Comparison of ENCODE assay signal across 26 cellular contexts in the genomic region with DNA sequence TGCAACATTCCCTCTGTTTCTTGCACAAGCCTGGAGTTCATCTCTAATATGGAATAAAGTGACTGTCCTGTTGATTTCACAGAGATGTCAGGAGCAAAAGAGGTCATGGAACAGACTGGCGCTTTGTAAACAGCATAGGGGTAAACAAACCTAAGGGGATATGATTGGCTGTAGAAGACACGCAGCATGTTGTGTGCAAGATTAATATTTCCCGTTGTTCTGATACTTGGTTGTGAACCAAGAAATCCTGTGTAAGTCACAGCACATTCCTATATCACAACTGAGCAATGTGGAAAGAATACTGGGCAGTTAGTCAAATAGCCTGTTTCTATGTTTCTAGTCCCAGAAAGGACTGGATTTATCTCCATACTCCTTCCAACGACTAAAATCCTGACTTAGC. TPM values are rescaled to one million over a fixed set of nuclear protein-coding genes. Genes with fewer than 3 reads are reported as not detected.
DNase-seq lines count a peak whose midpoint lies in the region; ATAC-seq, FAIRE-seq and TF ChIP-seq lines count a peak whose summit lies in the region.
"Had no signal": no experiment of that assay in that cellular context is flagged by ENCODE, and none has a peak within 500 bp of the region (broad histone marks: within the 10 kb centered on the region; RNA-seq: fewer than 3 reads in every experiment).

No MANE protein-coding gene starts in this region.

- H3K9ac ChIP-seq in liver (ENCODE audit: low read depth in 1 of 2, low read length in 2 of 2): no peak overlapping the region
- no peak overlapping the region for H3K9ac ChIP-seq in HepG2 (ENCODE audit: insufficient read depth, low read depth, low read length)
- H3K9ac ChIP-seq in GM12878 (ENCODE audit: control insufficient read depth, insufficient read depth, low read length): no peak overlapping the region
- H3K9ac ChIP-seq: KMS-11 had no signal

- H4K20me1 ChIP-seq in HepG2 (ENCODE audit: insufficient read depth, low read length) (no peaks in the 10 kb centered on the region), GM12878 (ENCODE audit: control insufficient read depth, insufficient read depth) (no peaks in the 10 kb centered on the region)

- POLR2A ChIA-PET in HepG2 (lab: Yijun Ruan, JAX) (no interaction called here), GM12878 (lab: Charles Lee) (no interaction called here)

- H3K27me3 ChIP-seq in liver (ENCODE audit: control insufficient read depth in 4 of 4, insufficient read depth in 4 of 4, low read length in 3 of 4): peaks cover 0 to 12% (median 2%) of the 10 kb centered on the region in 4 donors
- H3K27me3 ChIP-seq in HepG2 (ENCODE audit: control insufficient read depth in 1 of 2, insufficient read depth in 2 of 2, low read length in 2 of 2): peaks cover 1 to 17% of the 10 kb centered on the region in 2 experiments; a peak in 3 of 5 replicates
- no peaks in the 10 kb centered on the region for H3K27me3 ChIP-seq in GM12878 (replicated peaks in 1 of 2; ENCODE audit: control insufficient read depth in 2 of 2, insufficient read depth in 2 of 2, low read length in 1 of 2)
- H3K27me3 ChIP-seq: vagina had no signal

- BruUV-seq in HepG2 (replicated peaks; lab: Mats Ljungman, UMichigan): no TSS peak
- BruUV-seq in GM12878 (replicated peaks; lab: Mats Ljungman, UMichigan): no TSS peak

- H3K27ac Mint-ChIP-seq in immature natural killer cell: no peak overlapping the region
- no peak overlapping the region for H3K27ac Mint-ChIP-seq in stimulated activated naive CD8-positive, alpha-beta T cell treated with anti-CD3 and anti-CD28 coated beads, Interleukin-15, amount 100 ng/mL, for 72 hours
- H3K27ac Mint-ChIP-seq: T-cell had no signal

- 30% methylated on average over 4 of the region's 4 CpGs for WGBS in liver
- WGBS in HepG2 (ENCODE audit: low lambda C conversion rate): 32% methylated on average over 4 of the region's 4 CpGs
- 56% methylated on average over 4 of the region's 4 CpGs for WGBS in GM12878 (ENCODE audit: insufficient coverage, insufficient replicate concordance, low lambda C conversion rate, missing lambda C conversion rate)

- TF ChIP-seq RAD21 in liver (IDR thresholded peaks at IDR 0.05) (no peak), HepG2 (CRISPR knock-in tag; IDR thresholded peaks at IDR 0.05) (no peak), GM12878 (IDR thresholded peaks at IDR 0.05; ENCODE audit: insufficient read depth, low read depth, low read length) (no peak)

- H3K36me3 Mint-ChIP-seq in immature natural killer cell: peaks cover 0 to 4% (median 0%) of the 10 kb centered on the region in 3 donors
- H3K36me3 Mint-ChIP-seq: T-cell had no signal

- RAD21 ChIA-PET in GM12878 (lab: Charles Lee; ENCODE audit: unreplicated experiment): no interaction called here

- in situ Hi-C loops in HepG2 (cut with HindIII; ENCODE audit: extremely low pct_ligation_motif_present, low pct_unique_long_range_greater_than_20kb) (no loop called here), GM12878 (cut with MboI) (no loop called here)

- H3K4me1 ChIP-seq in liver (ENCODE audit: control insufficient read depth in 4 of 4, insufficient read depth in 4 of 4, low read length in 3 of 4) (peaks cover 0 to 4% (median 0%) of the 10 kb centered on the region in 4 donors), HepG2 (ENCODE audit: insufficient read depth, low read length) (no peaks in the 10 kb centered on the region), GM12878 (ENCODE audit: control insufficient read depth, insufficient read depth, low read length) (peaks cover 5% of the 10 kb centered on the region)

- H3K27me3 Mint-ChIP-seq in immature natural killer cell (ENCODE audit: low read depth in 3 of 3): peaks cover 0 to 30% (median 8%) of the 10 kb centered on the region in 3 donors
- peaks cover 49% of the 10 kb centered on the region for H3K27me3 Mint-ChIP-seq in stimulated activated naive CD8-positive, alpha-beta T cell treated with anti-CD3 and anti-CD28 coated beads, Interleukin-15, amount 100 ng/mL, for 72 hours

- peaks cover 0 to 6% (median 0%) of the 10 kb centered on the region in 6 donors for H3K9me3 Mint-ChIP-seq in immature natural killer cell
- H3K9me3 Mint-ChIP-seq in stimulated activated naive CD8-positive, alpha-beta T cell treated with anti-CD3 and anti-CD28 coated beads, Interleukin-15, amount 100 ng/mL, for 72 hours: no peaks in the 10 kb centered on the region
- H3K9me3 Mint-ChIP-seq: T-cell had no signal

- TF ChIP-seq EP300 in HepG2 (IDR thresholded peaks at IDR 0.05; ENCODE audit: low read depth in 2 of 2, low read length in 2 of 2) (no peak), HepG2 (CRISPR knock-in tag; IDR thresholded peaks at IDR 0.05; ENCODE audit: borderline replicate concordance) (no peak), GM12878 (IDR thresholded peaks at IDR 0.05; ENCODE audit: borderline replicate concordance in 1 of 2, control insufficient read depth in 1 of 2, low read depth in 2 of 2, low read length in 2 of 2) (no peak)

- no peak overlapping the region for H3K4me3 ChIP-seq in liver (ENCODE audit: low read depth in 1 of 3, low read length in 3 of 3)
- no peak overlapping the region for H3K4me3 ChIP-seq in HepG2 (replicated peaks in 1 of 3; ENCODE audit: insufficient read depth in 1 of 3, low read depth in 2 of 3, low read length in 3 of 3)
- 0 out of 2 replicates have a peak overlapping the region, but pooled peaks have one; percentile 17 for H3K4me3 ChIP-seq in GM12878
- H3K4me3 ChIP-seq: esophagus squamous epithelium, lung, vagina had no signal

- no peak for TF ChIP-seq POLR2A in HepG2 (IDR thresholded peaks at IDR 0.05; ENCODE audit: insufficient read depth in 1 of 2, low read depth in 2 of 2, low read length in 2 of 2)
- no peak for TF ChIP-seq POLR2A in GM12878 (IDR thresholded peaks at IDR 0.05; ENCODE audit: low read depth, low read length)

- SMC1A ChIA-PET in GM12878 (lab: Charles Lee; ENCODE audit: uncharacterized antibody, unreplicated experiment): no interaction called here

- H2AFZ ChIP-seq in HepG2 (ENCODE audit: low read length) (no peak overlapping the region), GM12878 (ENCODE audit: control insufficient read depth, low read depth, low read length) (no peak overlapping the region)

- no peak for FAIRE-seq in HepG2 (lab: Jason Lieb, UNC)
- no peak for FAIRE-seq in GM12878 (lab: Jason Lieb, UNC)
- FAIRE-seq: A204.1, G401.6 had no signal

- H3K27ac ChIP-seq in liver (ENCODE audit: low read depth in 1 of 2, low read length in 2 of 2) (no peak overlapping the region), HepG2 (ENCODE audit: extremely low read length, insufficient read depth, low read length) (no peak overlapping the region), GM12878 (ENCODE audit: control insufficient read depth, insufficient read depth) (peak overlapping the region; percentile 4; the same call in 1 of the 2 replicates)
- H3K27ac ChIP-seq: heart right ventricle, KMS-11, vagina had no signal

- DNase-seq in HepG2 (ENCODE audit: low spot score) (no peak), GM12878 (ENCODE audit: low read depth, low spot score) (no peak), iris pigment epithelial cell (ENCODE audit: low read depth) (peak; percentile 74), immature natural killer cell (no peak), SK-N-DZ (ENCODE audit: low spot score) (no peak)
- no peak for DNase-seq in stimulated activated naive CD8-positive, alpha-beta T cell treated with anti-CD3 and anti-CD28 coated beads, Interleukin-15, amount 100 ng/mL, for 72 hours
- DNase-seq: activated CD4-positive, alpha-beta T cell treated with anti-CD3 and anti-CD28 coated beads, Interleukin-2, amount 50 U/mL, for 1 hour; activated effector memory CD4-positive, alpha-beta T cell treated with anti-CD3 and anti-CD28 coated beads, Interleukin-2, amount 50 U/mL, for 16 hours; effector memory CD4-positive, alpha-beta T cell; esophagus squamous epithelium; heart right ventricle; NCI-H2029; NCI-H345; PC-3; retina; SIG-M5; stimulated activated CD8-positive, alpha-beta memory T cell treated with anti-CD3 and anti-CD28 coated beads, Interleukin-4, amount 100 ng/mL, for 48 hours; T-cell had no signal

- ATAC-seq in HepG2 (no peak), GM12878 (no peak), GM18511 (IDR thresholded peaks at IDR 0.05; ENCODE audit: unreplicated experiment) (no peak)
- no peak for ATAC-seq in stimulated activated naive CD8-positive, alpha-beta T cell treated with anti-CD3 and anti-CD28 coated beads, Interleukin-15, amount 100 ng/mL, for 72 hours
- ATAC-seq: heart right ventricle, PC-3, T-cell had no signal

- H3K79me2 ChIP-seq in HepG2 (ENCODE audit: insufficient read depth, low read length) (no peaks in the 10 kb centered on the region), GM12878 (ENCODE audit: control insufficient read depth, insufficient read depth, low read length) (peaks cover 15% of the 10 kb centered on the region)

- H3K9me3 ChIP-seq in liver (ENCODE audit: control insufficient read depth in 4 of 4, low read length in 3 of 4) (peaks cover 0 to 4% (median 0%) of the 10 kb centered on the region in 4 donors), HepG2 (ENCODE audit: low read length) (no peaks in the 10 kb centered on the region), GM12878 (replicated peaks; ENCODE audit: control insufficient read depth, insufficient read depth, low read length) (no peaks in the 10 kb centered on the region; the same call in 2 of the 3 replicates)
- H3K9me3 ChIP-seq: esophagus squamous epithelium, vagina had no signal

- H3K4me3 Mint-ChIP-seq in immature natural killer cell: no peak overlapping the region
- H3K4me3 Mint-ChIP-seq in stimulated activated naive CD8-positive, alpha-beta T cell treated with anti-CD3 and anti-CD28 coated beads, Interleukin-15, amount 100 ng/mL, for 72 hours: no peak overlapping the region
- H3K4me3 Mint-ChIP-seq: T-cell had no signal

- TF ChIP-seq CTCF in liver (IDR thresholded peaks at IDR 0.05; ENCODE audit: low read depth, low read length, missing input control): no peak
- TF ChIP-seq CTCF in HepG2 (CRISPR knock-in tag; IDR thresholded peaks at IDR 0.05): no peak
- TF ChIP-seq CTCF in GM12878 (IDR thresholded peaks at IDR 0.05 in 2 of 3, conservative IDR thresholded peaks at IDR 0.05 in 1 of 3; ENCODE audit: control insufficient read depth in 2 of 3, extremely low read depth in 1 of 3, insufficient read depth in 1 of 3, low read depth in 3 of 3, low read length in 3 of 3): no peak

- H3K36me3 ChIP-seq in liver (ENCODE audit: control insufficient read depth in 4 of 4, insufficient read depth in 3 of 4, low read depth in 1 of 4, low read length in 3 of 4): no peaks in the 10 kb centered on the region
- no peaks in the 10 kb centered on the region for H3K36me3 ChIP-seq in HepG2 (replicated peaks in 1 of 2; ENCODE audit: control insufficient read depth in 1 of 2, insufficient read depth in 2 of 2, low read length in 2 of 2)
- no peaks in the 10 kb centered on the region for H3K36me3 ChIP-seq in GM12878 (ENCODE audit: control insufficient read depth in 2 of 2, insufficient read depth in 2 of 2, low read length in 1 of 2)
- H3K36me3 ChIP-seq: esophagus squamous epithelium, heart right ventricle, vagina had no signal

- CTCF ChIA-PET in HepG2 (lab: Yijun Ruan, JAX; ENCODE audit: low intra/inter-chr PET ratio, low total read pairs) (no interaction called here), GM12878 (lab: Yijun Ruan, JAX) (no interaction called here)

- intact Hi-C loops in HepG2 (cut with micrococcal nuclease; ENCODE audit: unreplicated experiment): no loop called here
- intact Hi-C loops in GM12878 (cut with micrococcal nuclease; ENCODE audit: unreplicated experiment): no loop called here

- no peak overlapping the region for H3K4me2 ChIP-seq in HepG2 (ENCODE audit: low read depth, low read length)
- H3K4me2 ChIP-seq in GM12878 (ENCODE audit: control insufficient read depth, insufficient read depth): peak overlapping the region; percentile 53
- H3K4me2 ChIP-seq: KMS-11 had no signal

- peaks cover 2 to 6% of the 10 kb centered on the region in 2 donors for H3K4me1 Mint-ChIP-seq in immature natural killer cell
- peaks cover 7% of the 10 kb centered on the region for H3K4me1 Mint-ChIP-seq in stimulated activated naive CD8-positive, alpha-beta T cell treated with anti-CD3 and anti-CD28 coated beads, Interleukin-15, amount 100 ng/mL, for 72 hours

RNA-seq across cellular contexts. Expression of a gene that starts 3.2 kb away (rescaled TPM):
- total RNA-seq in liver (1 to 10 TPM; 3.4 to 6.4 TPM), HepG2 (2016; rRNA removed; fragmentation: Illumina TruSeq; extraction: Trizol) (not detected in 2 replicates), GM12878 (2014; rRNA removed) (27.9 and 30.6 TPM in 2 replicates), GM12878 (2014; rRNA removed; fragmentation: Illumina TruSeq; extraction: Trizol) (21.2 and 21.7 TPM in 2 replicates), GM12878 (2021) (28.4 and 32.5 TPM in 2 replicates)
- polyA plus RNA-seq in liver (1 to 10 TPM in 1 of 2 donors, under 1 TPM in 1; 0.49 to 1.2 TPM), HepG2 (2011; rRNA removed) (under 0.01 and 0.03 TPM in 2 replicates), GM12878 (2011; rRNA removed) (0.07 and 0.11 TPM in 2 replicates), GM12878 (2014; fragmentation: Illumina TruSeq; extraction: Trizol) (16.4 and 20.2 TPM in 2 replicates), GM12878 (2014; fragmentation: Nextera tagmentation; extraction: Ambion mirVana) (10 to 100 TPM; 29.4 to 35.8 TPM), GM12878 (2014; rRNA removed) (19.5 and 20.0 TPM in 2 replicates), GM12878 (2016; fragmentation: Nextera tagmentation; extraction: Ambion mirVana) (10 to 100 TPM; 12.3 to 15.1 TPM), immature natural killer cell (not detected)
- total RNA-seq in HepG2 (2016; cell fraction: cytosol; rRNA removed; fragmentation: Illumina TruSeq; extraction: Trizol; ENCODE audit: low read depth): not detected in 2 replicates
- not detected in 2 replicates for total RNA-seq in HepG2 (2016; cell fraction: insoluble cytoplasmic fraction; rRNA removed; fragmentation: Illumina TruSeq; extraction: Trizol)
- total RNA-seq in HepG2 (2016; cell fraction: membrane; rRNA removed; fragmentation: Illumina TruSeq; extraction: Trizol): not detected in 2 replicates
- not detected in 2 replicates for total RNA-seq in HepG2 (2016; cell fraction: nucleus; rRNA removed; fragmentation: Illumina TruSeq; extraction: Trizol)
- polyA plus RNA-seq in HepG2 (2011; cell fraction: cytosol; rRNA removed): not detected in 2 replicates
- polyA plus RNA-seq in HepG2 (2011; cell fraction: nucleus; rRNA removed): 0.02 TPM in 1 of 2 replicates, not detected in the other
- not detected in 2 replicates for polyA plus RNA-seq in HepG2 (2012)
- not detected in 2 replicates for polyA plus RNA-seq in HepG2 (2016; cell fraction: cytosol; fragmentation: Illumina TruSeq; extraction: Trizol; ENCODE audit: low read depth)
- not detected in 2 replicates for polyA plus RNA-seq in HepG2 (2016; cell fraction: insoluble cytoplasmic fraction; fragmentation: Illumina TruSeq; extraction: Trizol; ENCODE audit: low read depth)
- not detected in 2 replicates for polyA plus RNA-seq in HepG2 (2016; cell fraction: membrane; fragmentation: Illumina TruSeq; extraction: Trizol; ENCODE audit: low read depth)
- polyA plus RNA-seq in HepG2 (2016; cell fraction: nucleus; fragmentation: Illumina TruSeq; extraction: Trizol; ENCODE audit: insufficient read depth, low read depth): not detected in 2 replicates
- polyA minus RNA-seq in HepG2 (2011; rRNA and poly(A)+ RNA removed; ENCODE audit: low replicate concordance): not detected in 2 replicates
- polyA minus RNA-seq in HepG2 (2011; cell fraction: cytosol; rRNA and poly(A)+ RNA removed): not detected in 2 replicates
- polyA minus RNA-seq in HepG2 (2011; cell fraction: nucleus; rRNA and poly(A)+ RNA removed): not detected in 2 replicates
- total RNA-seq in GM12878 (2013; cell fraction: nucleolus; rRNA removed): 40.9 and 41.6 TPM in 2 replicates
- 5.6 TPM for polyA plus RNA-seq in GM12878 (2011; ENCODE audit: low read depth)
- polyA plus RNA-seq in GM12878 (2011; cell fraction: cytosol; rRNA removed): 0.03 and 0.08 TPM in 2 replicates
- 0.18 TPM in 2 replicates for polyA plus RNA-seq in GM12878 (2011; cell fraction: nucleus; rRNA removed)
- 7.0 and 8.5 TPM in 2 replicates for polyA plus RNA-seq in GM12878 (2012)
- 0.21 and 0.37 TPM in 2 replicates for polyA minus RNA-seq in GM12878 (2011; rRNA and poly(A)+ RNA removed)
- polyA minus RNA-seq in GM12878 (2011; cell fraction: cytosol; rRNA and poly(A)+ RNA removed): not detected in 2 replicates
- polyA minus RNA-seq in GM12878 (2011; cell fraction: nucleus; rRNA and poly(A)+ RNA removed): 0.36 and 0.57 TPM in 2 replicates
- polyA plus RNA-seq in SK-N-DZ (2014; cell fraction: cytosol; rRNA removed): 4.6 and 11.2 TPM in 2 replicates
- 3.7 and 7.4 TPM in 2 replicates for polyA plus RNA-seq in SK-N-DZ (2014; cell fraction: nucleus; rRNA removed)

RNA-seq across cellular contexts. Expression of a gene that starts 47.6 kb away (rescaled TPM):
- total RNA-seq in liver (not detected), HepG2 (2016; rRNA removed; fragmentation: Illumina TruSeq; extraction: Trizol) (not detected in 2 replicates), GM12878 (2014; rRNA removed) (not detected in 2 replicates), GM12878 (2014; rRNA removed; fragmentation: Illumina TruSeq; extraction: Trizol) (not detected in 2 replicates), GM12878 (2021) (not detected in 2 replicates)
- polyA plus RNA-seq in liver (not detected), HepG2 (2011; rRNA removed) (not detected in 2 replicates), GM12878 (2011; rRNA removed) (0.03 TPM in 1 of 2 replicates, not detected in the other), GM12878 (2014; fragmentation: Illumina TruSeq; extraction: Trizol) (not detected in 2 replicates), GM12878 (2014; fragmentation: Nextera tagmentation; extraction: Ambion mirVana) (not detected), GM12878 (2014; rRNA removed) (0.06 TPM in 1 of 2 replicates, not detected in the other), GM12878 (2016; fragmentation: Nextera tagmentation; extraction: Ambion mirVana) (not detected), immature natural killer cell (not detected)
- not detected in 2 replicates for total RNA-seq in HepG2 (2016; cell fraction: cytosol; rRNA removed; fragmentation: Illumina TruSeq; extraction: Trizol; ENCODE audit: low read depth)
- not detected in 2 replicates for total RNA-seq in HepG2 (2016; cell fraction: insoluble cytoplasmic fraction; rRNA removed; fragmentation: Illumina TruSeq; extraction: Trizol)
- total RNA-seq in HepG2 (2016; cell fraction: membrane; rRNA removed; fragmentation: Illumina TruSeq; extraction: Trizol): not detected in 2 replicates
- total RNA-seq in HepG2 (2016; cell fraction: nucleus; rRNA removed; fragmentation: Illumina TruSeq; extraction: Trizol): not detected in 2 replicates
- polyA plus RNA-seq in HepG2 (2011; cell fraction: cytosol; rRNA removed): not detected in 2 replicates
- not detected in 2 replicates for polyA plus RNA-seq in HepG2 (2011; cell fraction: nucleus; rRNA removed)
- polyA plus RNA-seq in HepG2 (2012): not detected in 2 replicates
- not detected in 2 replicates for polyA plus RNA-seq in HepG2 (2016; cell fraction: cytosol; fragmentation: Illumina TruSeq; extraction: Trizol; ENCODE audit: low read depth)
- not detected in 2 replicates for polyA plus RNA-seq in HepG2 (2016; cell fraction: insoluble cytoplasmic fraction; fragmentation: Illumina TruSeq; extraction: Trizol; ENCODE audit: low read depth)
- not detected in 2 replicates for polyA plus RNA-seq in HepG2 (2016; cell fraction: membrane; fragmentation: Illumina TruSeq; extraction: Trizol; ENCODE audit: low read depth)
- not detected in 2 replicates for polyA plus RNA-seq in HepG2 (2016; cell fraction: nucleus; fragmentation: Illumina TruSeq; extraction: Trizol; ENCODE audit: insufficient read depth, low read depth)
- polyA minus RNA-seq in HepG2 (2011; rRNA and poly(A)+ RNA removed; ENCODE audit: low replicate concordance): not detected in 2 replicates
- not detected in 2 replicates for polyA minus RNA-seq in HepG2 (2011; cell fraction: cytosol; rRNA and poly(A)+ RNA removed)
- not detected in 2 replicates for polyA minus RNA-seq in HepG2 (2011; cell fraction: nucleus; rRNA and poly(A)+ RNA removed)
- total RNA-seq in GM12878 (2013; cell fraction: nucleolus; rRNA removed): 0.33 and 0.61 TPM in 2 replicates
- polyA plus RNA-seq in GM12878 (2011; ENCODE audit: low read depth): not detected
- polyA plus RNA-seq in GM12878 (2011; cell fraction: cytosol; rRNA removed): 0.05 TPM in 1 of 2 replicates, not detected in the other
- 0.48 and 0.79 TPM in 2 replicates for polyA plus RNA-seq in GM12878 (2011; cell fraction: nucleus; rRNA removed)
- polyA plus RNA-seq in GM12878 (2012): not detected in 2 replicates
- 0.15 and 0.41 TPM in 2 replicates for polyA minus RNA-seq in GM12878 (2011; rRNA and poly(A)+ RNA removed)
- polyA minus RNA-seq in GM12878 (2011; cell fraction: cytosol; rRNA and poly(A)+ RNA removed): 0.52 TPM in 1 of 2 replicates, not detected in the other
- 0.85 and 2.1 TPM in 2 replicates for polyA minus RNA-seq in GM12878 (2011; cell fraction: nucleus; rRNA and poly(A)+ RNA removed)
- 0.12 TPM in 1 of 2 replicates, not detected in the other for polyA plus RNA-seq in SK-N-DZ (2014; cell fraction: cytosol; rRNA removed)
- polyA plus RNA-seq in SK-N-DZ (2014; cell fraction: nucleus; rRNA removed): 0.07 and 0.14 TPM in 2 replicates
- total RNA-seq: esophagus squamous epithelium, heart right ventricle, PC-3, subcutaneous adipose tissue, T-cell, vagina had no signal
- polyA plus RNA-seq: lung had no signal
